In genomic region chr21:26655466-26655865, GRCh38 we compare ENCODE assay signal across 19 cellular contexts.
A peak's percentile ranks its signal among the peaks of the same experiment; 100 is the strongest.
DNase-seq lines count a peak whose midpoint lies in the region; ATAC-seq and TF ChIP-seq lines count a peak whose summit lies in the region.
"Had no signal": no experiment of that assay in that cellular context is flagged by ENCODE, and none has a peak within 500 bp of the region (broad histone marks: within the 10 kb centered on the region; RNA-seq: fewer than 3 reads in every experiment).

No MANE protein-coding gene starts in this region.

- H3K36me3 ChIP-seq in neural cell (ENCODE audit: insufficient read depth, low read length) = no peaks in the 10 kb centered on the region
- H3K36me3 ChIP-seq: BE2C, BLaER1 had no signal

- TF ChIP-seq EP300 in neural cell (conservative IDR thresholded peaks at IDR 0.05; ENCODE audit: poor library complexity, severe bottlenecking) = peak; percentile 56

- no peak overlapping the region for H2AFZ ChIP-seq in neural cell (ENCODE audit: low read depth, low read length)

- DNase-seq in NCI-H748 (lab: John Stamatoyannopoulos, UW; ENCODE audit: unreplicated experiment) (peak; percentile 28), NCI-H748 treated with DMSO at 0.1 percent for 48 hours (lab: John Stamatoyannopoulos, UW) (no peak), LHCN-M2 (ENCODE audit: low read depth) (peak; percentile 47), epidermal melanocyte (ENCODE audit: insufficient read length, low spot score) (no peak)
- DNase-seq: 8988T; ACHN; BE2C; C1 segment of cervical spinal cord; Caco-2; Calu3; CD4-positive, alpha-beta memory T cell; CD4-positive, CD25-positive, alpha-beta regulatory T cell; CD8-positive, alpha-beta memory T cell; DMS79 treated with DMSO at 0.1 percent for 48 hours; GF-D8 had no signal

- TF ChIP-seq CTCF in neural cell (IDR thresholded peaks at IDR 0.05; ENCODE audit: poor library complexity, severe bottlenecking) = no peak

- H3K9me3 ChIP-seq in neural cell (ENCODE audit: low read length) = no peaks in the 10 kb centered on the region
- H3K9me3 ChIP-seq: BE2C had no signal

- H3F3A ChIP-seq in neural cell (ENCODE audit: insufficient read depth, low read length, poor library complexity, severe bottlenecking) = no peaks in the 10 kb centered on the region

- H3K4me2 ChIP-seq in neural cell (ENCODE audit: low read length) = no peak overlapping the region
- H3K4me2 ChIP-seq: BLaER1 had no signal

- H4K20me1 ChIP-seq in neural cell (ENCODE audit: insufficient read depth) = no peaks in the 10 kb centered on the region
- H4K20me1 ChIP-seq: BLaER1 had no signal

- H3K9ac ChIP-seq in neural cell (ENCODE audit: low read length) = no peak overlapping the region
- H3K9ac ChIP-seq: BLaER1 had no signal

- no peak overlapping the region for H3K4me3 ChIP-seq in neural cell (ENCODE audit: low read length)
- H3K4me3 ChIP-seq: BLaER1 had no signal

- H3K27ac ChIP-seq in neural cell (ENCODE audit: low read length) = no peak overlapping the region
- H3K27ac ChIP-seq: BLaER1 had no signal

- no peaks in the 10 kb centered on the region for H3K79me2 ChIP-seq in neural cell (replicated peaks; ENCODE audit: insufficient read depth, low read length)

- no peaks in the 10 kb centered on the region for H3K9me2 ChIP-seq in neural cell (ENCODE audit: insufficient read depth, low read length)

- H3K27me3 ChIP-seq in neural cell (ENCODE audit: insufficient read depth, low read depth, low read length) = no peaks in the 10 kb centered on the region
- H3K27me3 ChIP-seq: BE2C, BLaER1 had no signal

- no peak for ATAC-seq in GM18867 (IDR thresholded peaks at IDR 0.05; ENCODE audit: unreplicated experiment)
- ATAC-seq in GM21723 (IDR thresholded peaks at IDR 0.05; ENCODE audit: unreplicated experiment) = no peak

- no peak for TF ChIP-seq RAD21 in neural cell (conservative IDR thresholded peaks at IDR 0.05)

TF ChIP-seq in neural cell, 6 proteins besides CTCF, POLR2A, EP300 and RAD21:
- no peak for TF ChIP-seq SMC3 (conservative IDR thresholded peaks at IDR 0.05; ENCODE audit: poor library complexity)
- no peak for TF ChIP-seq TAF1 (IDR thresholded peaks at IDR 0.05; ENCODE audit: low read depth)
- no peak for TF ChIP-seq EZH2 (IDR thresholded peaks at IDR 0.05; ENCODE audit: borderline replicate concordance, insufficient read depth, low read length, poor library complexity, severe bottlenecking)
- TF ChIP-seq MXI1 (conservative IDR thresholded peaks at IDR 0.05; ENCODE audit: poor library complexity, severe bottlenecking) = no peak
- TF ChIP-seq POLR2AphosphoS5 (IDR thresholded peaks at IDR 0.05) = peak; percentile 87

Comparison
In these comparisons a context has a peak if more than half of its experiments do, and no peak if none do; other contexts are left out.
1. DNase-seq: peak in NCI-H748 (single experiment) and LHCN-M2 (single experiment); none in NCI-H748 treated with DMSO at 0.1 percent for 48 hours (single experiment) and epidermal melanocyte (single experiment).